Comparison of ENCODE assay signal across 1 cellular context in the genomic region with DNA sequence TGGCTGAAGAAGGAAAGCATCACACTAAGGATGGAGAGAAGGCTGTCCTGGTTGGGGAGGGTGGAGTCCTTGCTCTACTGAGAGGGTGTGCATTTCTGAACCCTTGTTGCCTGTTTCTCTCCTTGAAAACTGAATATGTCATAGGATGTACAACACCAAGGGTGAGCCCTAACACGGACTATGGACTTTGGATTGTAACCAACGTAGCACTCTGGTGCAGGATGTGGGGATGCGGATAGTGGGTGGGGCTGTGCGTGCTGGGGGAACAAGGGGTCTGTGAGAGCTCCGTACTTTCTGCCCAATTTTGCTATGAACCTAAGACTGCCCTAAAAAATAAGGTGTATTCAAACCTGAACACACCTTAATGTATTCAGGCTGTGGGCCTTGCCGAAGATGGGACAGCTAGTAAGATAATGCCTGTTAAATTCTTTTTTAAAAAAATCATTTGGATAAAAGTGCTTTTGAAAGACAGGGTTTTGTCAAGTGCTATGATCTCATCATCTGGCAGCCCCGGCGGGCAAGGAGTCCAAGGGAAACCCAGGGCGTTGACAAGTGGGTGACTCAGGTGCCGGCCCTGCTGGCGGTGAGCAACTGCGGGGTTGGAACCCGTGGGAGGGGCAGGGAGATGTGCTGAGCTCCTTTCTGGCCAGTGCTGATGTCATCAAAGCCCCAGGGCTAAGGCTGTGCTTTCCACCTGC.
TF ChIP-seq lines count a peak whose summit lies in the region.

No MANE protein-coding gene starts in this region.

TF ChIP-seq in HEK293, 187 proteins besides CTCF, POLR2A, EP300 and RAD21 (continued from another document and continues in another):
- TF ChIP-seq, protein P1, sequence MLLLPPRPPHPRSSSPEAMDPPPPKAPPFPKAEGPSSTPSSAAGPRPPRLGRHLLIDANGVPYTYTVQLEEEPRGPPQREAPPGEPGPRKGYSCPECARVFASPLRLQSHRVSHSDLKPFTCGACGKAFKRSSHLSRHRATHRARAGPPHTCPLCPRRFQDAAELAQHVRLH (tag by site-specific recombination; IDR thresholded peaks at IDR 0.05): no peak
- no peak for TF ChIP-seq ZNF624 (tag by site-specific recombination; IDR thresholded peaks at IDR 0.05)
- TF ChIP-seq, protein P2, sequence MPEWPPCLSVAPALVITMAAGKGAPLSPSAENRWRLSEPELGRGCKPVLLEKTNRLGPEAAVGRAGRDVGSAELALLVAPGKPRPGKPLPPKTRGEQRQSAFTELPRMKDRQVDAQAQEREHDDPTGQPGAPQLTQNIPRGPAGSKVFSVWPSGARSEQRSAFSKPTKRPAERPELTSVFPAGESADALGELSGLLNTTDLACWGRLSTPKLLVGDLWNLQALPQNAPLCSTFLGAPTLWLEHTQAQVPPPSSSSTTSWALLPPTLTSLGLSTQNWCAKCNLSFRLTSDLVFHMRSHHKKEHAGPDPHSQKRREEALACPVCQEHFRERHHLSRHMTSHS (tag by site-specific recombination; IDR thresholded peaks at IDR 0.05): no peak
- no peak for TF ChIP-seq ZNF48 (tag by site-specific recombination; IDR thresholded peaks at IDR 0.05)
- TF ChIP-seq, protein P3, sequence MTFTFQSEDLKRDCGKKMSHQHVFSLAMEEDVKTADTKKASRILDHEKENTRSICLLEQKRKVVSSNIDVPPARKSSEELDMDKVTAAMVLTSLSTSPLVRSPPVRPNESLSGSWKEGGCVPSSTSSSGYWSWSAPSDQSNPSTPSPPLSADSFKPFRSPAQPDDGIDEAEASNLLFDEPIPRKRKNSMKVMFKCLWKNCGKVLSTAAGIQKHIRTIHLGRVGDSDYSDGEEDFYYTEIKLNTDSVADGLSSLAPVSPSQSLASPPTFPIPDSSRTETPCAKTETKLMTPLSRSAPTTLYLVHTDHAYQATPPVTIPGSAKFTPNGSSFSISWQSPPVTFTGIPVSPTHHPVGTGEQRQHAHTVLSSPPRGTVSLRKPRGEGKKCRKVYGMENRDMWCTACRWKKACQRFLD (tag by site-specific recombination; IDR thresholded peaks at IDR 0.05): no peak
- 0 out of 2 replicates have a peak, but pooled peaks have one; percentile 25 for TF ChIP-seq ZFP69B (tag by site-specific recombination; IDR thresholded peaks at IDR 0.05)
- peak; percentile 72 for TF ChIP-seq GLIS1 (tag by site-specific recombination; IDR thresholded peaks at IDR 0.05)
- TF ChIP-seq ZNF266 (tag by site-specific recombination; IDR thresholded peaks at IDR 0.05; ENCODE audit: low read depth): no peak
- no peak for TF ChIP-seq HOXA7 (CRISPR knock-in tag; IDR thresholded peaks at IDR 0.05; ENCODE audit: borderline replicate concordance)
- TF ChIP-seq, protein P4, sequence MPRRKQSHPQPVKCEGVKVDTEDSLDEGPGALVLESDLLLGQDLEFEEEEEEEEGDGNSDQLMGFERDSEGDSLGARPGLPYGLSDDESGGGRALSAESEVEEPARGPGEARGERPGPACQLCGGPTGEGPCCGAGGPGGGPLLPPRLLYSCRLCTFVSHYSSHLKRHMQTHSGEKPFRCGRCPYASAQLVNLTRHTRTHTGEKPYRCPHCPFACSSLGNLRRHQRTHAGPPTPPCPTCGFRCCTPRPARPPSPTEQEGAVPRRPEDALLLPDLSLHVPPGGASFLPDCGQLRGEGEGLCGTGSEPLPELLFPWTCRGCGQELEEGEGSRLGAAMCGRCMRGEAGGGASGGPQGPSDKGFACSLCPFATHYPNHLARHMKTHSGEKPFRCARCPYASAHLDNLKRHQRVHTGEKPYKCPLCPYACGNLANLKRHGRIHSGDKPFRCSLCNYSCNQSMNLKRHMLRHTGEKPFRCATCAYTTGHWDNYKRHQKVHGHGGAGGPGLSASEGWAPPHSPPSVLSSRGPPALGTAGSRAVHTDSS (tag by site-specific recombination; IDR thresholded peaks at IDR 0.05): no peak
- TF ChIP-seq WT1 (tag by site-specific recombination; IDR thresholded peaks at IDR 0.05): peak; percentile 82
- TF ChIP-seq, protein P5, sequence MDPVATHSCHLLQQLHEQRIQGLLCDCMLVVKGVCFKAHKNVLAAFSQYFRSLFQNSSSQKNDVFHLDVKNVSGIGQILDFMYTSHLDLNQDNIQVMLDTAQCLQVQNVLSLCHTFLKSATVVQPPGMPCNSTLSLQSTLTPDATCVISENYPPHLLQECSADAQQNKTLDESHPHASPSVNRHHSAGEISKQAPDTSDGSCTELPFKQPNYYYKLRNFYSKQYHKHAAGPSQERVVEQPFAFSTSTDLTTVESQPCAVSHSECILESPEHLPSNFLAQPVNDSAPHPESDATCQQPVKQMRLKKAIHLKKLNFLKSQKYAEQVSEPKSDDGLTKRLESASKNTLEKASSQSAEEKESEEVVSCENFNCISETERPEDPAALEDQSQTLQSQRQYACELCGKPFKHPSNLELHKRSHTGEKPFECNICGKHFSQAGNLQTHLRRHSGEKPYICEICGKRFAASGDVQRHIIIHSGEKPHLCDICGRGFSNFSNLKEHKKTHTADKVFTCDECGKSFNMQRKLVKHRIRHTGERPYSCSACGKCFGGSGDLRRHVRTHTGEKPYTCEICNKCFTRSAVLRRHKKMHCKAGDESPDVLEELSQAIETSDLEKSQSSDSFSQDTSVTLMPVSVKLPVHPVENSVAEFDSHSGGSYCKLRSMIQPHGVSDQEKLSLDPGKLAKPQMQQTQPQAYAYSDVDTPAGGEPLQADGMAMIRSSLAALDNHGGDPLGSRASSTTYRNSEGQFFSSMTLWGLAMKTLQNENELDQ (tag by site-specific recombination; IDR thresholded peaks at IDR 0.05; ENCODE audit: low read depth): no peak
- TF ChIP-seq ZNF19 (tag by site-specific recombination; IDR thresholded peaks at IDR 0.05; ENCODE audit: low read depth): no peak
- TF ChIP-seq, protein P6, sequence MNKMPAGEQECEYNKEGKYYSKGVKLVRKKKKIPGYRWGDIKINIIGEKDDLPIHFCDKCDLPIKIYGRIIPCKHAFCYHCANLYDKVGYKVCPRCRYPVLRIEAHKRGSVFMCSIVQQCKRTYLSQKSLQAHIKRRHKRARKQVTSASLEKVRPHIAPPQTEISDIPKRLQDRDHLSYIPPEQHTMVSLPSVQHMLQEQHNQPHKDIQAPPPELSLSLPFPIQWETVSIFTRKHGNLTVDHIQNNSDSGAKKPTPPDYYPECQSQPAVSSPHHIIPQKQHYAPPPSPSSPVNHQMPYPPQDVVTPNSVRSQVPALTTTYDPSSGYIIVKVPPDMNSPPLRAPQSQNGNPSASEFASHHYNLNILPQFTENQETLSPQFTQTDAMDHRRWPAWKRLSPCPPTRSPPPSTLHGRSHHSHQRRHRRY (tag by site-specific recombination; IDR thresholded peaks at IDR 0.05): no peak
- peak; percentile 33; the same call in 1 of the 2 replicates for TF ChIP-seq ZNF585B (tag by site-specific recombination; IDR thresholded peaks at IDR 0.05)
- TF ChIP-seq, protein P7, sequence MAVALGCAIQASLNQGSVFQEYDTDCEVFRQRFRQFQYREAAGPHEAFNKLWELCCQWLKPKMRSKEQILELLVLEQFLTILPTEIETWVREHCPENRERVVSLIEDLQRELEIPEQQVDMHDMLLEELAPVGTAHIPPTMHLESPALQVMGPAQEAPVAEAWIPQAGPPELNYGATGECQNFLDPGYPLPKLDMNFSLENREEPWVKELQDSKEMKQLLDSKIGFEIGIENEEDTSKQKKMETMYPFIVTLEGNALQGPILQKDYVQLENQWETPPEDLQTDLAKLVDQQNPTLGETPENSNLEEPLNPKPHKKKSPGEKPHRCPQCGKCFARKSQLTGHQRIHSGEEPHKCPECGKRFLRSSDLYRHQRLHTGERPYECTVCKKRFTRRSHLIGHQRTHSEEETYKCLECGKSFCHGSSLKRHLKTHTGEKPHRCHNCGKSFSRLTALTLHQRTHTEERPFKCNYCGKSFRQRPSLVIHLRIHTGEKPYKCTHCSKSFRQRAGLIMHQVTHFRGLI (tag by site-specific recombination; IDR thresholded peaks at IDR 0.05): no peak; the same call in 1 of the 2 replicates
- TF ChIP-seq REPIN1 (tag by site-specific recombination; IDR thresholded peaks at IDR 0.05; ENCODE audit: low read depth): no peak
- no peak for TF ChIP-seq ZNF114 (tag by site-specific recombination; IDR thresholded peaks at IDR 0.05)
- TF ChIP-seq MZF1 (tag by site-specific recombination; IDR thresholded peaks at IDR 0.05; ENCODE audit: borderline replicate concordance): no peak
- TF ChIP-seq HOXC10 (CRISPR knock-in tag; IDR thresholded peaks at IDR 0.05): no peak
- TF ChIP-seq, protein P8, sequence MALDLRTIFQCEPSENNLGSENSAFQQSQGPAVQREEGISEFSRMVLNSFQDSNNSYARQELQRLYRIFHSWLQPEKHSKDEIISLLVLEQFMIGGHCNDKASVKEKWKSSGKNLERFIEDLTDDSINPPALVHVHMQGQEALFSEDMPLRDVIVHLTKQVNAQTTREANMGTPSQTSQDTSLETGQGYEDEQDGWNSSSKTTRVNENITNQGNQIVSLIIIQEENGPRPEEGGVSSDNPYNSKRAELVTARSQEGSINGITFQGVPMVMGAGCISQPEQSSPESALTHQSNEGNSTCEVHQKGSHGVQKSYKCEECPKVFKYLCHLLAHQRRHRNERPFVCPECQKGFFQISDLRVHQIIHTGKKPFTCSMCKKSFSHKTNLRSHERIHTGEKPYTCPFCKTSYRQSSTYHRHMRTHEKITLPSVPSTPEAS (tag by site-specific recombination; IDR thresholded peaks at IDR 0.05): no peak
- no peak for TF ChIP-seq ZNF169 (tag by site-specific recombination; IDR thresholded peaks at IDR 0.05)
- TF ChIP-seq ZNF837 (tag by site-specific recombination; IDR thresholded peaks at IDR 0.05): no peak
- TF ChIP-seq GFI1B (tag by site-specific recombination; IDR thresholded peaks at IDR 0.05): no peak
- TF ChIP-seq ZNF341 (tag by site-specific recombination; IDR thresholded peaks at IDR 0.05; ENCODE audit: low read depth): peak; percentile 42; the same call in 1 of the 2 replicates
- no peak for TF ChIP-seq ZNF221 (tag by site-specific recombination; IDR thresholded peaks at IDR 0.05; ENCODE audit: borderline replicate concordance)
- no peak for TF ChIP-seq ZNF792 (tag by site-specific recombination; IDR thresholded peaks at IDR 0.05)
- TF ChIP-seq ZNF433 (tag by site-specific recombination; IDR thresholded peaks at IDR 0.05; ENCODE audit: low read depth): no peak
- no peak; the same call in 1 of the 2 replicates for TF ChIP-seq ZBTB48 (tag by site-specific recombination; IDR thresholded peaks at IDR 0.05)
- TF ChIP-seq ZNF274 (IDR thresholded peaks at IDR 0.05; ENCODE audit: low read length): no peak
- TF ChIP-seq ZNF274 (tag by site-specific recombination; IDR thresholded peaks at IDR 0.05; ENCODE audit: borderline replicate concordance): no peak
- peak; percentile 91 for TF ChIP-seq ZFHX2 (tag by site-specific recombination; conservative IDR thresholded peaks at IDR 0.05)
- no peak for TF ChIP-seq ZNF843 (tag by site-specific recombination; IDR thresholded peaks at IDR 0.05)
- TF ChIP-seq GLI4 (tag by site-specific recombination; IDR thresholded peaks at IDR 0.05): no peak
- peak; percentile 59; the same call in 1 of the 2 replicates for TF ChIP-seq KLF16 (tag by site-specific recombination; IDR thresholded peaks at IDR 0.05)
- TF ChIP-seq ZNF121 (tag by site-specific recombination; IDR thresholded peaks at IDR 0.05): no peak
- TF ChIP-seq ZNF660 (tag by site-specific recombination; IDR thresholded peaks at IDR 0.05): no peak
- no peak for TF ChIP-seq ZNF324 (tag by site-specific recombination; IDR thresholded peaks at IDR 0.05)
- TF ChIP-seq SP7 (tag by site-specific recombination; IDR thresholded peaks at IDR 0.05): peak; percentile 90
- TF ChIP-seq, protein P9, sequence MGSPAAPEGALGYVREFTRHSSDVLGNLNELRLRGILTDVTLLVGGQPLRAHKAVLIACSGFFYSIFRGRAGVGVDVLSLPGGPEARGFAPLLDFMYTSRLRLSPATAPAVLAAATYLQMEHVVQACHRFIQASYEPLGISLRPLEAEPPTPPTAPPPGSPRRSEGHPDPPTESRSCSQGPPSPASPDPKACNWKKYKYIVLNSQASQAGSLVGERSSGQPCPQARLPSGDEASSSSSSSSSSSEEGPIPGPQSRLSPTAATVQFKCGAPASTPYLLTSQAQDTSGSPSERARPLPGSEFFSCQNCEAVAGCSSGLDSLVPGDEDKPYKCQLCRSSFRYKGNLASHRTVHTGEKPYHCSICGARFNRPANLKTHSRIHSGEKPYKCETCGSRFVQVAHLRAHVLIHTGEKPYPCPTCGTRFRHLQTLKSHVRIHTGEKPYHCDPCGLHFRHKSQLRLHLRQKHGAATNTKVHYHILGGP (tag by site-specific recombination; IDR thresholded peaks at IDR 0.05): no peak
- TF ChIP-seq ZNF510 (tag by site-specific recombination; IDR thresholded peaks at IDR 0.05; ENCODE audit: insufficient replicate concordance): no peak
- TF ChIP-seq KLF7 (tag by site-specific recombination; IDR thresholded peaks at IDR 0.05; ENCODE audit: borderline replicate concordance): 0 out of 2 replicates have a peak, but pooled peaks have one; percentile 57
- TF ChIP-seq, protein P10, sequence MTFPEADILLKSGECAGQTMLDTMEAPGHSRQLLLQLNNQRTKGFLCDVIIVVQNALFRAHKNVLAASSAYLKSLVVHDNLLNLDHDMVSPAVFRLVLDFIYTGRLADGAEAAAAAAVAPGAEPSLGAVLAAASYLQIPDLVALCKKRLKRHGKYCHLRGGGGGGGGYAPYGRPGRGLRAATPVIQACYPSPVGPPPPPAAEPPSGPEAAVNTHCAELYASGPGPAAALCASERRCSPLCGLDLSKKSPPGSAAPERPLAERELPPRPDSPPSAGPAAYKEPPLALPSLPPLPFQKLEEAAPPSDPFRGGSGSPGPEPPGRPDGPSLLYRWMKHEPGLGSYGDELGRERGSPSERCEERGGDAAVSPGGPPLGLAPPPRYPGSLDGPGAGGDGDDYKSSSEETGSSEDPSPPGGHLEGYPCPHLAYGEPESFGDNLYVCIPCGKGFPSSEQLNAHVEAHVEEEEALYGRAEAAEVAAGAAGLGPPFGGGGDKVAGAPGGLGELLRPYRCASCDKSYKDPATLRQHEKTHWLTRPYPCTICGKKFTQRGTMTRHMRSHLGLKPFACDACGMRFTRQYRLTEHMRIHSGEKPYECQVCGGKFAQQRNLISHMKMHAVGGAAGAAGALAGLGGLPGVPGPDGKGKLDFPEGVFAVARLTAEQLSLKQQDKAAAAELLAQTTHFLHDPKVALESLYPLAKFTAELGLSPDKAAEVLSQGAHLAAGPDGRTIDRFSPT (tag by site-specific recombination; IDR thresholded peaks at IDR 0.05): peak; percentile 89
- TF ChIP-seq ZSCAN30 (tag by site-specific recombination; IDR thresholded peaks at IDR 0.05): 0 out of 2 replicates have a peak, but pooled peaks have one; percentile 59
- TF ChIP-seq KLF1 (tag by site-specific recombination; IDR thresholded peaks at IDR 0.05): peak; percentile 84
- TF ChIP-seq TCF7L2 (IDR thresholded peaks at IDR 0.05; ENCODE audit: borderline replicate concordance, low read depth, low read length): no peak
- no peak for TF ChIP-seq MYNN (tag by site-specific recombination; IDR thresholded peaks at IDR 0.05; ENCODE audit: borderline replicate concordance)
- no peak; the same call in 1 of the 2 replicates for TF ChIP-seq SP3 (tag by site-specific recombination; IDR thresholded peaks at IDR 0.05)
- no peak for TF ChIP-seq ZFP3 (tag by site-specific recombination; IDR thresholded peaks at IDR 0.05; ENCODE audit: low read depth)
- peak; percentile 41 for TF ChIP-seq ZBTB8A (tag by site-specific recombination; IDR thresholded peaks at IDR 0.05)
- no peak for TF ChIP-seq ZNF24 (tag by site-specific recombination; IDR thresholded peaks at IDR 0.05)
- no peak for TF ChIP-seq ZNF521 (tag by site-specific recombination; IDR thresholded peaks at IDR 0.05)
- peak; percentile 74 for TF ChIP-seq IKZF3 (tag by site-specific recombination; IDR thresholded peaks at IDR 0.05)
- TF ChIP-seq ZNF776 (tag by site-specific recombination; IDR thresholded peaks at IDR 0.05; ENCODE audit: borderline replicate concordance): no peak
